ENCODE assay signal across 8 cellular contexts in genomic region chr5:43121565-43122484, GRCh38. TPM values are rescaled to one million over a fixed set of nuclear protein-coding genes. Genes with fewer than 3 reads are reported as not detected.
DNase-seq lines count a peak whose midpoint lies in the region; ATAC-seq and TF ChIP-seq lines count a peak whose summit lies in the region.

No MANE protein-coding gene starts in this region.

- H3K4me1 ChIP-seq in BLaER1 treated with 17β-estradiol and CSF1 and Interleukin-3, amounts not matched to agents 10 nM and 100 nM: peaks cover 21 to 52% (median 42%) of the 10 kb centered on the region in 10 experiments
- H3K4me1 ChIP-seq in trophoblast cell (ENCODE audit: control insufficient read depth in 1 of 2, insufficient read depth in 2 of 2, low read length in 2 of 2): peaks cover 0 to 4% of the 10 kb centered on the region in 2 experiments

- H4K12ac ChIP-seq in trophoblast cell (ENCODE audit: low read depth, low read length): peak overlapping the region; percentile 95

- H3K4me2 ChIP-seq in BLaER1 treated with 17β-estradiol and CSF1 and Interleukin-3, amounts not matched to agents 10 nM and 100 nM: peak overlapping the region; percentile 82 to 96 (median 94)
- H3K4me2 ChIP-seq in trophoblast cell (ENCODE audit: low read length): peak overlapping the region; percentile 81

- H2AFZ ChIP-seq in trophoblast cell (ENCODE audit: insufficient read depth, low read length, poor library complexity): peak overlapping the region; percentile 95

- H3K79me2 ChIP-seq in trophoblast cell (ENCODE audit: control insufficient read depth, insufficient read depth, low read length, poor library complexity): peaks cover 9% of the 10 kb centered on the region

- intact Hi-C loops in activated T-helper 1 cell treated with anti-CD3 and anti-CD28 coated beads, Interleukin-12 subunit alpha, Interleukin-12 subunit beta, Interleukin-2, Interleukin-4 antibody, amounts not matched to agents 30 ng/mL and 10 ng/mL and 1 ng/mL, durations not matched to agents 14 hours and 24 hours and 36 hours (cut with micrococcal nuclease): loop anchor here (1.0 to 10.0 kb wide), 16 partner anchors 13 to 483 kb away; partner anchors contain the start of genes ANXA2R, C5orf34, HMGCS1 and NNT

- peak overlapping the region; percentile 90 to 98 (median 97) for H3K9ac ChIP-seq in BLaER1 treated with 17β-estradiol and CSF1 and Interleukin-3, amounts not matched to agents 10 nM and 100 nM
- peak overlapping the region; percentile 93 for H3K9ac ChIP-seq in trophoblast cell (ENCODE audit: low read length)

- H3K79me1 ChIP-seq in trophoblast cell (ENCODE audit: low read length): peaks cover 14% of the 10 kb centered on the region

- H3K18ac ChIP-seq in trophoblast cell (ENCODE audit: low read length): peak overlapping the region; percentile 97

- peak overlapping the region; percentile 95 for H2BK120ac ChIP-seq in trophoblast cell (ENCODE audit: insufficient read depth, low read length, poor library complexity)

- H3K4me3 Mint-ChIP-seq in activated T-helper 1 cell treated with anti-CD3 and anti-CD28 coated beads, Interleukin-12 subunit alpha, Interleukin-12 subunit beta, Interleukin-2, Interleukin-4 antibody, amounts not matched to agents 30 ng/mL and 10 ng/mL and 1 ng/mL, durations not matched to agents 14 hours and 24 hours and 36 hours: peak overlapping the region; percentile 95
- peak overlapping the region; percentile 98 for H3K4me3 Mint-ChIP-seq in glutamatergic neuron (ENCODE audit: unreplicated experiment)

- H3K4ac ChIP-seq in trophoblast cell (ENCODE audit: low read depth, low read length): peak overlapping the region; percentile 94

- peak overlapping the region; percentile 94 for H2BK5ac ChIP-seq in trophoblast cell (ENCODE audit: low read depth, low read length, poor library complexity)

- peak overlapping the region; percentile 90 to 98 (median 97) for H3K27ac ChIP-seq in BLaER1 treated with 17β-estradiol and CSF1 and Interleukin-3, amounts not matched to agents 10 nM and 100 nM
- peak overlapping the region; percentile 86 for H3K27ac ChIP-seq in trophoblast cell (ENCODE audit: low read depth, low read length)

- H3K27me3 Mint-ChIP-seq in activated T-helper 1 cell treated with anti-CD3 and anti-CD28 coated beads, Interleukin-12 subunit alpha, Interleukin-12 subunit beta, Interleukin-2, Interleukin-4 antibody, amounts not matched to agents 30 ng/mL and 10 ng/mL and 1 ng/mL, durations not matched to agents 14 hours and 24 hours and 36 hours (ENCODE audit: insufficient read depth): peaks cover 2% of the 10 kb centered on the region
- peaks cover 8% of the 10 kb centered on the region for H3K27me3 Mint-ChIP-seq in glutamatergic neuron (ENCODE audit: unreplicated experiment)

- H2BK12ac ChIP-seq in trophoblast cell (ENCODE audit: low read length): no peak overlapping the region

- peaks cover 0 to 50% (median 39%) of the 10 kb centered on the region in 11 experiments; a peak in 19 of 22 replicates for H4K20me1 ChIP-seq in BLaER1 treated with 17β-estradiol and CSF1 and Interleukin-3, amounts not matched to agents 10 nM and 100 nM

- no peak overlapping the region for H2AK5ac ChIP-seq in trophoblast cell (ENCODE audit: low read length)

- peaks cover 50% of the 10 kb centered on the region for H3K4me1 Mint-ChIP-seq in activated T-helper 1 cell treated with anti-CD3 and anti-CD28 coated beads, Interleukin-12 subunit alpha, Interleukin-12 subunit beta, Interleukin-2, Interleukin-4 antibody, amounts not matched to agents 30 ng/mL and 10 ng/mL and 1 ng/mL, durations not matched to agents 14 hours and 24 hours and 36 hours (ENCODE audit: low read depth)
- H3K4me1 Mint-ChIP-seq in glutamatergic neuron (ENCODE audit: low read depth, unreplicated experiment): peaks cover 11% of the 10 kb centered on the region

- no CpG with 5 or more reads among the region's 61 CpGs for WGBS in trophoblast cell (ENCODE audit: extremely low coverage, insufficient coverage, insufficient read length)

- peaks cover 37 to 43% (median 39%) of the 10 kb centered on the region in 11 experiments for H3K36me3 ChIP-seq in BLaER1 treated with 17β-estradiol and CSF1 and Interleukin-3, amounts not matched to agents 10 nM and 100 nM
- peaks cover 9 to 11% of the 10 kb centered on the region in 2 experiments for H3K36me3 ChIP-seq in trophoblast cell (ENCODE audit: control insufficient read depth in 1 of 2, insufficient read depth in 2 of 2, low read length in 2 of 2)

- H3K4me3 ChIP-seq in BLaER1 treated with 17β-estradiol and CSF1 and Interleukin-3, amounts not matched to agents 10 nM and 100 nM: peak overlapping the region; percentile 71 to 96 (median 92)
- H3K4me3 ChIP-seq in trophoblast cell (ENCODE audit: low read depth, low read length): peak overlapping the region; percentile 86

- TF ChIP-seq POLR2A in GM18505 (IDR thresholded peaks at IDR 0.05; ENCODE audit: borderline replicate concordance, extremely low read depth, insufficient read depth, insufficient read length): peak; percentile 64

- DNase-seq in NCI-H1417 (lab: John Stamatoyannopoulos, UW) (peak in 2 of 3 experiments; percentile 34 to 93), glutamatergic neuron (no peak), trophoblast cell (peak in 1 of 2 donors; percentile 48), mucosa of gallbladder (ENCODE audit: low spot score) (no peak)
- no peak for DNase-seq in activated T-helper 1 cell treated with anti-CD3 and anti-CD28 coated beads, Interleukin-12 subunit alpha, Interleukin-12 subunit beta, Interleukin-2, Interleukin-4 antibody, amounts not matched to agents 30 ng/mL and 10 ng/mL and 1 ng/mL, durations not matched to agents 14 hours and 24 hours and 36 hours (ENCODE audit: low spot score)

- no peaks in the 10 kb centered on the region for H3K9me3 ChIP-seq in BLaER1 treated with 17β-estradiol and CSF1 and Interleukin-3, amounts not matched to agents 10 nM and 100 nM (replicated peaks in 1 of 11)
- peaks cover 1% of the 10 kb centered on the region for H3K9me3 ChIP-seq in trophoblast cell (ENCODE audit: insufficient read depth, low read depth, low read length)

- no peak overlapping the region for H3K23ac ChIP-seq in trophoblast cell (ENCODE audit: low read length)

- peaks cover 28% of the 10 kb centered on the region for H3K36me3 Mint-ChIP-seq in activated T-helper 1 cell treated with anti-CD3 and anti-CD28 coated beads, Interleukin-12 subunit alpha, Interleukin-12 subunit beta, Interleukin-2, Interleukin-4 antibody, amounts not matched to agents 30 ng/mL and 10 ng/mL and 1 ng/mL, durations not matched to agents 14 hours and 24 hours and 36 hours (ENCODE audit: low read depth)
- no peaks in the 10 kb centered on the region for H3K36me3 Mint-ChIP-seq in glutamatergic neuron (ENCODE audit: unreplicated experiment)

- H3K9me3 Mint-ChIP-seq in activated T-helper 1 cell treated with anti-CD3 and anti-CD28 coated beads, Interleukin-12 subunit alpha, Interleukin-12 subunit beta, Interleukin-2, Interleukin-4 antibody, amounts not matched to agents 30 ng/mL and 10 ng/mL and 1 ng/mL, durations not matched to agents 14 hours and 24 hours and 36 hours: no peaks in the 10 kb centered on the region
- H3K9me3 Mint-ChIP-seq in glutamatergic neuron (ENCODE audit: unreplicated experiment): peaks cover 9% of the 10 kb centered on the region

- peak overlapping the region; percentile 98 for H4K8ac ChIP-seq in trophoblast cell (ENCODE audit: low read depth, low read length)

- H3K14ac ChIP-seq in trophoblast cell (ENCODE audit: low read length): peak overlapping the region; percentile 98

- ATAC-seq in GM18505 (IDR thresholded peaks at IDR 0.05; ENCODE audit: unreplicated experiment) (peak; percentile 43), HG02870 (IDR thresholded peaks at IDR 0.05; ENCODE audit: unreplicated experiment) (peak; percentile 26)

- TF ChIP-seq CTCF in glutamatergic neuron (IDR thresholded peaks at IDR 0.05; ENCODE audit: partially characterized antibody, unreplicated experiment): no peak

- H4K91ac ChIP-seq in trophoblast cell (ENCODE audit: low read depth, low read length): peak overlapping the region; percentile 92

- peak overlapping the region; percentile 98 for H3K27ac Mint-ChIP-seq in activated T-helper 1 cell treated with anti-CD3 and anti-CD28 coated beads, Interleukin-12 subunit alpha, Interleukin-12 subunit beta, Interleukin-2, Interleukin-4 antibody, amounts not matched to agents 30 ng/mL and 10 ng/mL and 1 ng/mL, durations not matched to agents 14 hours and 24 hours and 36 hours
- peak overlapping the region; percentile 95 for H3K27ac Mint-ChIP-seq in glutamatergic neuron (ENCODE audit: unreplicated experiment)

- H3K27me3 ChIP-seq in BLaER1 treated with 17β-estradiol and CSF1 and Interleukin-3, amounts not matched to agents 10 nM and 100 nM: no peaks in the 10 kb centered on the region
- no peaks in the 10 kb centered on the region for H3K27me3 ChIP-seq in trophoblast cell (ENCODE audit: insufficient read depth, low read length)

RNA-seq across cellular contexts. Expression of gene ZNF131, which starts 1.1 kb away (rescaled TPM):
- 38.3 and 40.2 TPM in 2 replicates for total RNA-seq in activated T-helper 1 cell treated with anti-CD3 and anti-CD28 coated beads, Interleukin-12 subunit alpha, Interleukin-12 subunit beta, Interleukin-2, Interleukin-4 antibody, amounts not matched to agents 30 ng/mL and 10 ng/mL and 1 ng/mL, durations not matched to agents 14 hours and 24 hours and 36 hours
- total RNA-seq in glutamatergic neuron (ENCODE audit: unreplicated experiment) (42.9 TPM), mucosa of gallbladder (22.8 TPM)
- polyA plus RNA-seq in trophoblast cell (2013): 20.7 and 22.1 TPM in 2 replicates

Comparison
In these comparisons a context has a peak if more than half of its experiments do, and no peak if none do; other contexts are left out.
1. DNase-seq: peak in NCI-H1417 (2 of 3); none in activated T-helper 1 cell treated with anti-CD3 and anti-CD28 coated beads, Interleukin-12 subunit alpha, Interleukin-12 subunit beta, Interleukin-2, Interleukin-4 antibody, amounts not matched to agents 30 ng/mL and 10 ng/mL and 1 ng/mL, durations not matched to agents 14 hours and 24 hours and 36 hours (single experiment), glutamatergic neuron (single experiment) and mucosa of gallbladder (single experiment).